In the genomic region with DNA sequence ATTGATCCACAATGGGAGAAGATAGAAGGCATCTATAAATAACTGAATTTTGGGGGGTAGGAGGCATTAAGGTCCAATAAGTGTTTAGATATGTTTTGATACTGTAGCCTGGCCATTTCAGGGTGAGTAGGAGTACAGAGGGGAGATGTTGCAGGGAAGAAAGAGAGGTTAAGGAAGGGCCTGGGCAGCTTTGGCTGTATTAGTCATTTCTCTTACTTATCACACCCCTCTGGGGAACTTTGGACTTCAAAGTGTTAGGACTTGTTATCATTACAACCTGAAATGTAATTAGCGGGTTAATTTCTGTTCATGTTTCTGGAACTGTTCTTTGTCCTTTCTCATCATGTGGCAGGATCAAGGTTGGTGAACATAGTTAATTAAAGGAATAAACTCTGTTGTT, we compare ENCODE assay signal across 1 cellular context.
TF ChIP-seq lines count a peak whose summit lies in the region.

No MANE protein-coding gene starts in this region.

TF ChIP-seq in GM12878, 131 proteins besides CTCF, POLR2A, EP300 and RAD21 (continued from another document):
- TF ChIP-seq, protein P1, sequence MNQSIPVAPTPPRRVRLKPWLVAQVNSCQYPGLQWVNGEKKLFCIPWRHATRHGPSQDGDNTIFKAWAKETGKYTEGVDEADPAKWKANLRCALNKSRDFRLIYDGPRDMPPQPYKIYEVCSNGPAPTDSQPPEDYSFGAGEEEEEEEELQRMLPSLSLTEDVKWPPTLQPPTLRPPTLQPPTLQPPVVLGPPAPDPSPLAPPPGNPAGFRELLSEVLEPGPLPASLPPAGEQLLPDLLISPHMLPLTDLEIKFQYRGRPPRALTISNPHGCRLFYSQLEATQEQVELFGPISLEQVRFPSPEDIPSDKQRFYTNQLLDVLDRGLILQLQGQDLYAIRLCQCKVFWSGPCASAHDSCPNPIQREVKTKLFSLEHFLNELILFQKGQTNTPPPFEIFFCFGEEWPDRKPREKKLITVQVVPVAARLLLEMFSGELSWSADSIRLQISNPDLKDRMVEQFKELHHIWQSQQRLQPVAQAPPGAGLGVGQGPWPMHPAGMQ (IDR thresholded peaks at IDR 0.05; ENCODE audit: borderline replicate concordance): no peak
- TF ChIP-seq MTA2 (IDR thresholded peaks at IDR 0.05; ENCODE audit: low read depth) (peak; percentile 95), BHLHE40 (IDR thresholded peaks at IDR 0.05; ENCODE audit: borderline replicate concordance in 1 of 2, low read depth in 2 of 2, low read length in 1 of 2) (peak in 1 of 2 experiments; percentile 21; a peak in 1 of 4 replicates), ZNF622 (IDR thresholded peaks at IDR 0.05) (no peak), IKZF1 (conservative IDR thresholded peaks at IDR 0.05) (peak; percentile 83), NR2F1 (conservative IDR thresholded peaks at IDR 0.05) (peak; percentile 56), CHD4 (IDR thresholded peaks at IDR 0.05) (no peak), RB1 (IDR thresholded peaks at IDR 0.05; ENCODE audit: borderline replicate concordance) (no peak), GATAD2B (conservative IDR thresholded peaks at IDR 0.05; ENCODE audit: low read depth) (no peak), ATF7 (IDR thresholded peaks at IDR 0.05; ENCODE audit: low read depth) (peak; percentile 51), HDGF (IDR thresholded peaks at IDR 0.05) (no peak), BACH1 (IDR thresholded peaks at IDR 0.05; ENCODE audit: borderline replicate concordance) (no peak), SP1 (IDR thresholded peaks at IDR 0.05; ENCODE audit: low read depth, low read length) (no peak), TCF7 (IDR thresholded peaks at IDR 0.05; ENCODE audit: borderline replicate concordance) (0 out of 2 replicates have a peak, but pooled peaks have one; percentile 33), NBN (IDR thresholded peaks at IDR 0.05) (0 out of 2 replicates have a peak, but pooled peaks have one; percentile 39), MEF2B (IDR thresholded peaks at IDR 0.05; ENCODE audit: partially characterized antibody, poor library complexity, severe bottlenecking) (peak; percentile 60), RAD51 (IDR thresholded peaks at IDR 0.05) (peak; percentile 34; the same call in 1 of the 2 replicates)
- TF ChIP-seq, protein P2, sequence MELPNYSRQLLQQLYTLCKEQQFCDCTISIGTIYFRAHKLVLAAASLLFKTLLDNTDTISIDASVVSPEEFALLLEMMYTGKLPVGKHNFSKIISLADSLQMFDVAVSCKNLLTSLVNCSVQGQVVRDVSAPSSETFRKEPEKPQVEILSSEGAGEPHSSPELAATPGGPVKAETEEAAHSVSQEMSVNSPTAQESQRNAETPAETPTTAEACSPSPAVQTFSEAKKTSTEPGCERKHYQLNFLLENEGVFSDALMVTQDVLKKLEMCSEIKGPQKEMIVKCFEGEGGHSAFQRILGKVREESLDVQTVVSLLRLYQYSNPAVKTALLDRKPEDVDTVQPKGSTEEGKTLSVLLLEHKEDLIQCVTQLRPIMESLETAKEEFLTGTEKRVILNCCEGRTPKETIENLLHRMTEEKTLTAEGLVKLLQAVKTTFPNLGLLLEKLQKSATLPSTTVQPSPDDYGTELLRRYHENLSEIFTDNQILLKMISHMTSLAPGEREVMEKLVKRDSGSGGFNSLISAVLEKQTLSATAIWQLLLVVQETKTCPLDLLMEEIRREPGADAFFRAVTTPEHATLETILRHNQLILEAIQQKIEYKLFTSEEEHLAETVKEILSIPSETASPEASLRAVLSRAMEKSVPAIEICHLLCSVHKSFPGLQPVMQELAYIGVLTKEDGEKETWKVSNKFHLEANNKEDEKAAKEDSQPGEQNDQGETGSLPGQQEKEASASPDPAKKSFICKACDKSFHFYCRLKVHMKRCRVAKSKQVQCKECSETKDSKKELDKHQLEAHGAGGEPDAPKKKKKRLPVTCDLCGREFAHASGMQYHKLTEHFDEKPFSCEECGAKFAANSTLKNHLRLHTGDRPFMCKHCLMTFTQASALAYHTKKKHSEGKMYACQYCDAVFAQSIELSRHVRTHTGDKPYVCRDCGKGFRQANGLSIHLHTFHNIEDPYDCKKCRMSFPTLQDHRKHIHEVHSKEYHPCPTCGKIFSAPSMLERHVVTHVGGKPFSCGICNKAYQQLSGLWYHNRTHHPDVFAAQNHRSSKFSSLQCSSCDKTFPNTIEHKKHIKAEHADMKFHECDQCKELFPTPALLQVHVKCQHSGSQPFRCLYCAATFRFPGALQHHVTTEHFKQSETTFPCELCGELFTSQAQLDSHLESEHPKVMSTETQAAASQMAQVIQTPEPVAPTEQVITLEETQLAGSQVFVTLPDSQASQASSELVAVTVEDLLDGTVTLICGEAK (IDR thresholded peaks at IDR 0.05; ENCODE audit: borderline replicate concordance): no peak
- TF ChIP-seq, protein P3, sequence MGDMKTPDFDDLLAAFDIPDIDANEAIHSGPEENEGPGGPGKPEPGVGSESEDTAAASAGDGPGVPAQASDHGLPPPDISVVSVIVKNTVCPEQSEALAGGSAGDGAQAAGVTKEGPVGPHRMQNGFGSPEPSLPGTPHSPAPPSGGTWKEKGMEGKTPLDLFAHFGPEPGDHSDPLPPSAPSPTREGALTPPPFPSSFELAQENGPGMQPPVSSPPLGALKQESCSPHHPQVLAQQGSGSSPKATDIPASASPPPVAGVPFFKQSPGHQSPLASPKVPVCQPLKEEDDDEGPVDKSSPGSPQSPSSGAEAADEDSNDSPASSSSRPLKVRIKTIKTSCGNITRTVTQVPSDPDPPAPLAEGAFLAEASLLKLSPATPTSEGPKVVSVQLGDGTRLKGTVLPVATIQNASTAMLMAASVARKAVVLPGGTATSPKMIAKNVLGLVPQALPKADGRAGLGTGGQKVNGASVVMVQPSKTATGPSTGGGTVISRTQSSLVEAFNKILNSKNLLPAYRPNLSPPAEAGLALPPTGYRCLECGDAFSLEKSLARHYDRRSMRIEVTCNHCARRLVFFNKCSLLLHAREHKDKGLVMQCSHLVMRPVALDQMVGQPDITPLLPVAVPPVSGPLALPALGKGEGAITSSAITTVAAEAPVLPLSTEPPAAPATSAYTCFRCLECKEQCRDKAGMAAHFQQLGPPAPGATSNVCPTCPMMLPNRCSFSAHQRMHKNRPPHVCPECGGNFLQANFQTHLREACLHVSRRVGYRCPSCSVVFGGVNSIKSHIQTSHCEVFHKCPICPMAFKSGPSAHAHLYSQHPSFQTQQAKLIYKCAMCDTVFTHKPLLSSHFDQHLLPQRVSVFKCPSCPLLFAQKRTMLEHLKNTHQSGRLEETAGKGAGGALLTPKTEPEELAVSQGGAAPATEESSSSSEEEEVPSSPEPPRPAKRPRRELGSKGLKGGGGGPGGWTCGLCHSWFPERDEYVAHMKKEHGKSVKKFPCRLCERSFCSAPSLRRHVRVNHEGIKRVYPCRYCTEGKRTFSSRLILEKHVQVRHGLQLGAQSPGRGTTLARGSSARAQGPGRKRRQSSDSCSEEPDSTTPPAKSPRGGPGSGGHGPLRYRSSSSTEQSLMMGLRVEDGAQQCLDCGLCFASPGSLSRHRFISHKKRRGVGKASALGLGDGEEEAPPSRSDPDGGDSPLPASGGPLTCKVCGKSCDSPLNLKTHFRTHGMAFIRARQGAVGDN (IDR thresholded peaks at IDR 0.05): 0 out of 2 replicates have a peak, but pooled peaks have one; percentile 34
- TF ChIP-seq, protein P4, sequence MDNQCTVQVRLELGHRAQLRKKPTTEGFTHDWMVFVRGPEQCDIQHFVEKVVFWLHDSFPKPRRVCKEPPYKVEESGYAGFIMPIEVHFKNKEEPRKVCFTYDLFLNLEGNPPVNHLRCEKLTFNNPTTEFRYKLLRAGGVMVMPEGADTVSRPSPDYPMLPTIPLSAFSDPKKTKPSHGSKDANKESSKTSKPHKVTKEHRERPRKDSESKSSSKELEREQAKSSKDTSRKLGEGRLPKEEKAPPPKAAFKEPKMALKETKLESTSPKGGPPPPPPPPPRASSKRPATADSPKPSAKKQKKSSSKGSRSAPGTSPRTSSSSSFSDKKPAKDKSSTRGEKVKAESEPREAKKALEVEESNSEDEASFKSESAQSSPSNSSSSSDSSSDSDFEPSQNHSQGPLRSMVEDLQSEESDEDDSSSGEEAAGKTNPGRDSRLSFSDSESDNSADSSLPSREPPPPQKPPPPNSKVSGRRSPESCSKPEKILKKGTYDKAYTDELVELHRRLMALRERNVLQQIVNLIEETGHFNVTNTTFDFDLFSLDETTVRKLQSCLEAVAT (IDR thresholded peaks at IDR 0.05): no peak
- TF ChIP-seq, protein P5, sequence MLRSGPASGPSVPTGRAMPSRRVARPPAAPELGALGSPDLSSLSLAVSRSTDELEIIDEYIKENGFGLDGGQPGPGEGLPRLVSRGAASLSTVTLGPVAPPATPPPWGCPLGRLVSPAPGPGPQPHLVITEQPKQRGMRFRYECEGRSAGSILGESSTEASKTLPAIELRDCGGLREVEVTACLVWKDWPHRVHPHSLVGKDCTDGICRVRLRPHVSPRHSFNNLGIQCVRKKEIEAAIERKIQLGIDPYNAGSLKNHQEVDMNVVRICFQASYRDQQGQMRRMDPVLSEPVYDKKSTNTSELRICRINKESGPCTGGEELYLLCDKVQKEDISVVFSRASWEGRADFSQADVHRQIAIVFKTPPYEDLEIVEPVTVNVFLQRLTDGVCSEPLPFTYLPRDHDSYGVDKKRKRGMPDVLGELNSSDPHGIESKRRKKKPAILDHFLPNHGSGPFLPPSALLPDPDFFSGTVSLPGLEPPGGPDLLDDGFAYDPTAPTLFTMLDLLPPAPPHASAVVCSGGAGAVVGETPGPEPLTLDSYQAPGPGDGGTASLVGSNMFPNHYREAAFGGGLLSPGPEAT (IDR thresholded peaks at IDR 0.05; ENCODE audit: low read depth): peak; percentile 72
